In genomic region chr9:127444283-127444920, GRCh38 we compare ENCODE assay signal across 1 cellular context.
TF ChIP-seq lines count a peak whose summit lies in the region.

No MANE protein-coding gene starts in this region.

TF ChIP-seq in HepG2, 621 proteins besides CTCF, POLR2A, EP300 and RAD21:
- no peak for TF ChIP-seq GABPB1 (CRISPR knock-in tag; IDR thresholded peaks at IDR 0.05)
- TF ChIP-seq ONECUT2 (CRISPR knock-in tag; IDR thresholded peaks at IDR 0.05) = no peak
- TF ChIP-seq SKI (IDR thresholded peaks at IDR 0.05; ENCODE audit: partially characterized antibody) = no peak
- TF ChIP-seq TRIM24 (CRISPR knock-in tag; IDR thresholded peaks at IDR 0.05) = no peak
- TF ChIP-seq POLR2G (IDR thresholded peaks at IDR 0.05; ENCODE audit: low read depth, low read length) = peak; percentile 7; the same call in 1 of the 2 replicates
- no peak for TF ChIP-seq ZFP36L1 (CRISPR knock-in tag; IDR thresholded peaks at IDR 0.05)
- no peak for TF ChIP-seq ZBTB44 (CRISPR knock-in tag; IDR thresholded peaks at IDR 0.05)
- no peak for TF ChIP-seq SMAD9 (CRISPR knock-in tag; IDR thresholded peaks at IDR 0.05)
- TF ChIP-seq RBM22 (optimal IDR thresholded peaks at IDR 0.05; ENCODE audit: low read length) = peak; percentile 75
- TF ChIP-seq ZNF30 (CRISPR knock-in tag; IDR thresholded peaks at IDR 0.05) = no peak
- no peak for TF ChIP-seq GPBP1L1 (CRISPR knock-in tag; IDR thresholded peaks at IDR 0.05)
- peak; percentile 18; the same call in 1 of the 2 replicates for TF ChIP-seq POLR2AphosphoS2 (IDR thresholded peaks at IDR 0.05; ENCODE audit: low read depth, low read length)
- TF ChIP-seq ZNF326 (CRISPR knock-in tag; IDR thresholded peaks at IDR 0.05; ENCODE audit: borderline replicate concordance) = no peak
- TF ChIP-seq GFI1 (CRISPR knock-in tag; IDR thresholded peaks at IDR 0.05; ENCODE audit: borderline replicate concordance) = no peak
- no peak for TF ChIP-seq ZNF800 (CRISPR knock-in tag; IDR thresholded peaks at IDR 0.05)
- TF ChIP-seq SP5 (CRISPR knock-in tag; IDR thresholded peaks at IDR 0.05; ENCODE audit: borderline replicate concordance, low read depth) = no peak
TF ChIP-seq in HepG2: peak in this region for 3.
